Comparison of ENCODE assay signal across 34 cellular contexts in genomic region chr9:10869687-10870086, GRCh38.
"Had no signal": no experiment of that assay in that cellular context is flagged by ENCODE, and none has a peak within 500 bp of the region (broad histone marks: within the 10 kb centered on the region; RNA-seq: fewer than 3 reads in every experiment).

No MANE protein-coding gene starts in this region.

- H3K9ac ChIP-seq: KMS-11 had no signal

- H3K4me3 ChIP-seq: MG63 had no signal

- DNase-seq: Karpas-422, Kasumi-1, KG1, MG63, MM.1S, MV-4-11, NCI-H1048, NCI-H1092, NCI-H1092 treated with DMSO at 0.1 percent for 48 hours, NCI-H1105, NCI-H1105 treated with DMSO at 0.1 percent for 48 hours, NCI-H1417, NCI-H1417 treated with DMSO at 0.1 percent for 48 hours, NCI-H1436, NCI-H1436 treated with DMSO at 0.1 percent for 48 hours, NCI-H146, NCI-H1694, NCI-H1694 treated with DMSO at 0.1 percent for 48 hours, NCI-H187, NCI-H187 treated with DMSO at 0.1 percent for 48 hours, NCI-H1930, NCI-H2029, NCI-H2029 treated with DMSO at 0.1 percent for 48 hours, NCI-H2081, NCI-H2081 treated with DMSO at 0.1 percent for 48 hours, NCI-H2107, NCI-H2171, NCI-H2171 treated with DMSO at 0.1 percent for 48 hours, NCI-H2227 treated with DMSO at 0.1 percent for 48 hours, NCI-H226, NCI-H345, NCI-H446, NCI-H446 treated with DMSO at 0.1 percent for 48 hours had no signal

- H3K27me3 ChIP-seq: MG63 had no signal

- H3K4me2 ChIP-seq: KMS-11 had no signal

- H3K36me3 ChIP-seq: MG63 had no signal

- H3K27ac ChIP-seq: KMS-11 had no signal

- H3K9me3 ChIP-seq: MG63 had no signal
